In genomic region chr10:14106828-14107227, GRCh38 we compare ENCODE assay signal across 20 cellular contexts.
A peak's percentile ranks its signal among the peaks of the same experiment; 100 is the strongest.
DNase-seq lines count a peak whose midpoint lies in the region; ATAC-seq, FAIRE-seq and TF ChIP-seq lines count a peak whose summit lies in the region.
"Had no signal": no experiment of that assay in that cellular context is flagged by ENCODE, and none has a peak within 500 bp of the region (broad histone marks: within the 10 kb centered on the region; RNA-seq: fewer than 3 reads in every experiment).

No MANE protein-coding gene starts in this region.

- H3K23me2 ChIP-seq in H1 (ENCODE audit: low read depth, low read length) = no peaks in the 10 kb centered on the region

- H2BK12ac ChIP-seq in H1 (ENCODE audit: low read depth, low read length) = no peak overlapping the region

- H3K9me3 ChIP-seq in SK-N-SH = no peaks in the 10 kb centered on the region
- no peaks in the 10 kb centered on the region for H3K9me3 ChIP-seq in HEK293 (ENCODE audit: control insufficient read depth, insufficient read depth, low read depth, low read length)
- H3K9me3 ChIP-seq in H1 (ENCODE audit: insufficient read depth in 2 of 2, low read depth in 1 of 2, low read length in 1 of 2) = no peaks in the 10 kb centered on the region

- H4K20me1 ChIP-seq in SK-N-SH (ENCODE audit: insufficient read depth) (no peaks in the 10 kb centered on the region), H1 (replicated peaks in 1 of 2; ENCODE audit: control insufficient read depth in 1 of 2, insufficient read depth in 2 of 2, low read length in 2 of 2) (no peaks in the 10 kb centered on the region)
- H4K20me1 ChIP-seq: BLaER1 treated with 17β-estradiol and CSF1 and Interleukin-3, amounts not matched to agents 10 nM and 100 nM had no signal

- DNase-seq in SK-N-SH (no peak), H1 (ENCODE audit: low read depth in 1 of 2, low spot score in 2 of 2) (no peak), lower leg skin (ENCODE audit: low spot score in 2 of 2) (no peak)
- DNase-seq: AML-193; Caco-2; Calu3; CD4-positive, alpha-beta T cell; CD8-positive, alpha-beta T cell; DMS79 treated with DMSO at 0.1 percent for 48 hours; GF-D8 had no signal

- TF ChIP-seq CTCF in SK-N-SH (IDR thresholded peaks at IDR 0.05) (no peak), HEK293 (tag by site-specific recombination; IDR thresholded peaks at IDR 0.05) (no peak), H1 (IDR thresholded peaks at IDR 0.05; ENCODE audit: control extremely low read depth in 1 of 3, insufficient read depth in 1 of 3, low read depth in 1 of 3, low read length in 3 of 3) (no peak), lower leg skin (IDR thresholded peaks at IDR 0.05) (no peak)

- H3K27ac ChIP-seq in SK-N-SH (ENCODE audit: low read depth in 2 of 2, low read length in 1 of 2) (no peak overlapping the region), HEK293 (ENCODE audit: extremely low read depth, low read depth, low read length) (no peak overlapping the region), H1 (ENCODE audit: low read depth, low read length) (no peak overlapping the region)
- H3K27ac ChIP-seq: 22Rv1; A549; BLaER1 treated with 17β-estradiol and CSF1 and Interleukin-3, amounts not matched to agents 10 nM and 100 nM; C4-2B had no signal

- no peak overlapping the region for H3K14ac ChIP-seq in H1 (ENCODE audit: insufficient read length)

- no peak overlapping the region for H3K4ac ChIP-seq in H1 (replicated peaks; ENCODE audit: insufficient read length, low read depth, low read length)

- H4K91ac ChIP-seq in H1 (replicated peaks; ENCODE audit: insufficient read length, low read length) = no peak overlapping the region

- H3K23ac ChIP-seq in H1 (ENCODE audit: insufficient read length) = no peak overlapping the region

- no peak for FAIRE-seq in H1 (lab: Jason Lieb, UNC)
- FAIRE-seq: A549, D721Med, G401.6, GM12891, GM19239 had no signal

- TF ChIP-seq POLR2A in H1 (IDR thresholded peaks at IDR 0.05; ENCODE audit: control extremely low read depth in 1 of 2, low read depth in 2 of 2, low read length in 2 of 2) = no peak
- no peak for TF ChIP-seq POLR2A in lower leg skin (IDR thresholded peaks at IDR 0.05)

- WGBS in SK-N-SH (ENCODE audit: low lambda C conversion rate) = 55% methylated on average over 3 of the region's 3 CpGs
- WGBS in H1 (ENCODE audit: extremely low coverage in 1 of 2, insufficient coverage in 1 of 2, insufficient read length in 1 of 2, insufficient replicate concordance in 2 of 2, low coverage in 1 of 2, low lambda C conversion rate in 2 of 2, missing lambda C conversion rate in 1 of 2), 2 experiments = 92% methylated on average over 3 of the region's 3 CpGs; no CpG with 5 or more reads in 1 of the 2 experiments
- WGBS in lower leg skin, 2 donors = 92 to 97% methylated on average over 3 of the region's 3 CpGs

- no peak overlapping the region for H3K4me3 ChIP-seq in SK-N-SH (ENCODE audit: low read depth in 2 of 2, low read length in 1 of 2)
- H3K4me3 ChIP-seq in HEK293 (ENCODE audit: low read depth, low read length) = no peak overlapping the region
- H3K4me3 ChIP-seq in H1 (ENCODE audit: extremely low read depth in 1 of 4, insufficient read depth in 2 of 4, low read depth in 3 of 4, low read length in 4 of 4) = no peak overlapping the region
- H3K4me3 ChIP-seq in lower leg skin (ENCODE audit: low read depth, poor library complexity, severe bottlenecking) = no peak overlapping the region
- H3K4me3 ChIP-seq: A549; BLaER1 treated with 17β-estradiol and CSF1 and Interleukin-3, amounts not matched to agents 10 nM and 100 nM had no signal

- H2BK20ac ChIP-seq in H1 (ENCODE audit: low read length) = no peak overlapping the region

- no peak overlapping the region for H3K18ac ChIP-seq in H1 (ENCODE audit: extremely low read depth, low read length)

- H3K9ac ChIP-seq in SK-N-SH (no peak overlapping the region), H1 (replicated peaks in 1 of 4; ENCODE audit: extremely low read depth in 1 of 4, low read depth in 3 of 4, low read length in 3 of 4) (no peak overlapping the region)
- H3K9ac ChIP-seq: BLaER1 treated with 17β-estradiol and CSF1 and Interleukin-3, amounts not matched to agents 10 nM and 100 nM had no signal

- H3K79me2 ChIP-seq in SK-N-SH (ENCODE audit: insufficient read depth) (no peaks in the 10 kb centered on the region), H1 (ENCODE audit: control insufficient read depth in 1 of 2, insufficient read depth in 2 of 2, low read length in 2 of 2) (no peaks in the 10 kb centered on the region)

- no peak overlapping the region for H3K56ac ChIP-seq in H1 (replicated peaks; ENCODE audit: insufficient read length, low read depth, low read length)

- H2BK120ac ChIP-seq in H1 (replicated peaks; ENCODE audit: low read depth, low read length) = no peak overlapping the region

- CTCF ChIA-PET in SK-N-SH (lab: Yijun Ruan, JAX) = interaction anchor here (0.7 kb wide), 1 partner anchor 1011 kb away, joined by 3 read pairs; no protein-coding TSS in a partner anchor
- CTCF ChIA-PET in HEK293 (lab: Yijun Ruan, JAX) = no interaction called here
- CTCF ChIA-PET in H1 (lab: Charles Lee; ENCODE audit: partially characterized antibody) = interaction anchor here (1.4 to 1.7 kb wide), 2 partner anchors 13 to 74 kb away, joined by 4 to 6 read pairs; no protein-coding TSS in a partner anchor

- H3K27me3 ChIP-seq in SK-N-SH (ENCODE audit: insufficient read depth) = no peaks in the 10 kb centered on the region; the same call in 1 of the 2 replicates
- H3K27me3 ChIP-seq in H1 (replicated peaks in 1 of 4; ENCODE audit: control insufficient read depth in 3 of 4, extremely low read depth in 1 of 4, insufficient read depth in 3 of 4, low read length in 3 of 4) = no peaks in the 10 kb centered on the region
- H3K27me3 ChIP-seq: BLaER1 treated with 17β-estradiol and CSF1 and Interleukin-3, amounts not matched to agents 10 nM and 100 nM had no signal

- no peak overlapping the region for H2AK5ac ChIP-seq in H1 (ENCODE audit: low read depth, low read length)

- H2AFZ ChIP-seq in SK-N-SH (ENCODE audit: low read depth) = no peak overlapping the region
- H2AFZ ChIP-seq in H1 (ENCODE audit: low read length) = no peak overlapping the region

- H3F3A ChIP-seq in SK-N-SH (replicated peaks; ENCODE audit: insufficient read depth) = no peaks in the 10 kb centered on the region

- ATAC-seq in SK-N-SH treated with all-trans-retinoic acid at 6 μM for 48 hours = no peak
- ATAC-seq: A549; CD8-positive, alpha-beta T cell had no signal

- H3K4me1 ChIP-seq in SK-N-SH (ENCODE audit: control insufficient read depth in 1 of 2, insufficient read depth in 2 of 2, low read depth in 1 of 2, low read length in 1 of 2) (peaks cover 0 to 3% of the 10 kb centered on the region in 2 experiments; a peak in 2 of 4 replicates), HEK293 (ENCODE audit: control insufficient read depth, insufficient read depth, low read length) (no peaks in the 10 kb centered on the region), H1 (replicated peaks in 1 of 4; ENCODE audit: control insufficient read depth in 3 of 4, insufficient read depth in 4 of 4, low read length in 3 of 4) (no peaks in the 10 kb centered on the region)
- H3K4me1 ChIP-seq: A549; BLaER1 treated with 17β-estradiol and CSF1 and Interleukin-3, amounts not matched to agents 10 nM and 100 nM; Caco-2 had no signal

- H2BK15ac ChIP-seq in H1 (ENCODE audit: low read length) = no peak overlapping the region

- H2BK5ac ChIP-seq in H1 (ENCODE audit: low read depth, low read length) = no peak overlapping the region

- no peak overlapping the region for H4K5ac ChIP-seq in H1 (ENCODE audit: insufficient read length, low read depth, low read length)

- POLR2A ChIA-PET in SK-N-SH (lab: Yijun Ruan, JAX) (no interaction called here), HEK293 (lab: Yijun Ruan, JAX) (no interaction called here), H1 (lab: Charles Lee; ENCODE audit: partially characterized antibody) (no interaction called here)

- no peak overlapping the region for H4K8ac ChIP-seq in H1 (ENCODE audit: extremely low read depth, insufficient read depth, low read length)

- no peaks in the 10 kb centered on the region for H3K9me2 ChIP-seq in SK-N-SH

- H3K4me2 ChIP-seq in SK-N-SH (no peak overlapping the region), H1 (ENCODE audit: insufficient read depth in 1 of 2, low read depth in 2 of 2, low read length in 2 of 2) (no peak overlapping the region)
- H3K4me2 ChIP-seq: A549; BLaER1 treated with 17β-estradiol and CSF1 and Interleukin-3, amounts not matched to agents 10 nM and 100 nM had no signal

- intact Hi-C loops in lower leg skin (cut with DNase I; ENCODE audit: low total_unique reads) = no loop called here

- H3K36me3 ChIP-seq in SK-N-SH (replicated peaks in 1 of 2; ENCODE audit: control insufficient read depth in 1 of 2, insufficient read depth in 2 of 2, low read length in 1 of 2) (no peaks in the 10 kb centered on the region), HEK293 (ENCODE audit: control insufficient read depth in 2 of 2, insufficient read depth in 1 of 2, low read length in 2 of 2) (no peaks in the 10 kb centered on the region), H1 (ENCODE audit: control insufficient read depth in 2 of 4, insufficient read depth in 4 of 4, low read length in 3 of 4) (no peaks in the 10 kb centered on the region)
- H3K36me3 ChIP-seq: BLaER1 treated with 17β-estradiol and CSF1 and Interleukin-3, amounts not matched to agents 10 nM and 100 nM had no signal

- no peak for TF ChIP-seq RAD21 in SK-N-SH (IDR thresholded peaks at IDR 0.05; ENCODE audit: low read length)
- TF ChIP-seq RAD21 in H1 (IDR thresholded peaks at IDR 0.05 in 1 of 2, conservative IDR thresholded peaks at IDR 0.05 in 1 of 2; ENCODE audit: low read depth in 2 of 2, low read length in 2 of 2) = no peak

- TF ChIP-seq EP300 in SK-N-SH (IDR thresholded peaks at IDR 0.05; ENCODE audit: borderline replicate concordance in 1 of 2, low read depth in 1 of 2, low read length in 1 of 2) (no peak), H1 (IDR thresholded peaks at IDR 0.05; ENCODE audit: borderline replicate concordance in 1 of 2, low read depth in 2 of 2, low read length in 2 of 2) (no peak)

- no peaks in the 10 kb centered on the region; the same call in 1 of the 2 replicates for H3K79me1 ChIP-seq in H1 (ENCODE audit: low read depth, low read length)

TF ChIP-seq in SK-N-SH treated with all-trans-retinoic acid at 6 μM for 48 hours, 23 proteins besides CTCF, POLR2A, EP300 and RAD21 (continues in another document):
- TF ChIP-seq TCF4 (CRISPR knock-in tag; IDR thresholded peaks at IDR 0.05; ENCODE audit: borderline replicate concordance) (no peak), RARB (CRISPR knock-in tag; IDR thresholded peaks at IDR 0.05) (no peak), OSR1 (CRISPR knock-in tag; IDR thresholded peaks at IDR 0.05) (no peak)

TF ChIP-seq in SK-N-SH, 30 proteins besides CTCF, POLR2A, EP300 and RAD21 (continues in another document):
- no peak for TF ChIP-seq RCOR1 (IDR thresholded peaks at IDR 0.05; ENCODE audit: low read length)
- no peak for TF ChIP-seq RXRA (IDR thresholded peaks at IDR 0.05; ENCODE audit: borderline replicate concordance, low read depth)

TF ChIP-seq in HEK293, 187 proteins besides CTCF, POLR2A, EP300 and RAD21 (continues in another document):
- TF ChIP-seq ZNF510 (tag by site-specific recombination; IDR thresholded peaks at IDR 0.05; ENCODE audit: insufficient replicate concordance) (no peak), ZNF146 (tag by site-specific recombination; IDR thresholded peaks at IDR 0.05) (peak; percentile 94)

TF ChIP-seq in H1, 55 proteins besides CTCF, POLR2A, EP300 and RAD21 (continues in another document):
- no peak for TF ChIP-seq TAF1 (IDR thresholded peaks at IDR 0.05; ENCODE audit: low read depth, low read length)
- no peak for TF ChIP-seq KDM5A (IDR thresholded peaks at IDR 0.05; ENCODE audit: low read length)
